4 cellular contexts compared by ENCODE assay signal in the genomic region with DNA sequence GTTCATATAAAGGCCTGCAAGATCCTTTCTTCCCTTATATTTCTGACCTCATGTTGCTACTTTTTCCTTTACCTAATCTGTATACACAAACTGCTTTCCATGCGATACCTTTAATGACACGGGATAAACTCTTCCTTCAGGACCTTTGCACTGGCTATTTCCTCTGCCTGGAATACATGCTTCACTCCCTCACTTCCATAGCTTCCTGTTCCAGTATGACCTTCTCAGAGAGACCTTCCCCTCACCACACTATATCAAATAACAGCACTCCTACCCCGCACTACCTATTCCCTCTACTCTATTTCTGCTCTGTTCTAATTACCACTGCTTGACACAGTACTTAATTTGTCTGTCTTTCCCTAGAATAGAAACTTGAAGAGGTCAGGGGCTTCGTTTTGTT.
TF ChIP-seq lines count a peak whose summit lies in the region.

No MANE protein-coding gene starts in this region.

TF ChIP-seq in liver, 16 proteins besides CTCF, POLR2A, EP300 and RAD21:
- TF ChIP-seq EGR1 (IDR thresholded peaks at IDR 0.05; ENCODE audit: low read depth in 2 of 2) (no peak), HNF4A (conservative IDR thresholded peaks at IDR 0.05) (peak in 1 of 2 donors; percentile 32), RXRA (IDR thresholded peaks at IDR 0.05) (peak in 1 of 2 donors; percentile 37), GABPA (IDR thresholded peaks at IDR 0.05 in 1 of 2, conservative IDR thresholded peaks at IDR 0.05 in 1 of 2) (no peak), NR2F2 (IDR thresholded peaks at IDR 0.05) (peak; percentile 72), SP1 (IDR thresholded peaks at IDR 0.05) (peak; percentile 36), YY1 (IDR thresholded peaks at IDR 0.05) (no peak)
- TF ChIP-seq, protein P1, sequence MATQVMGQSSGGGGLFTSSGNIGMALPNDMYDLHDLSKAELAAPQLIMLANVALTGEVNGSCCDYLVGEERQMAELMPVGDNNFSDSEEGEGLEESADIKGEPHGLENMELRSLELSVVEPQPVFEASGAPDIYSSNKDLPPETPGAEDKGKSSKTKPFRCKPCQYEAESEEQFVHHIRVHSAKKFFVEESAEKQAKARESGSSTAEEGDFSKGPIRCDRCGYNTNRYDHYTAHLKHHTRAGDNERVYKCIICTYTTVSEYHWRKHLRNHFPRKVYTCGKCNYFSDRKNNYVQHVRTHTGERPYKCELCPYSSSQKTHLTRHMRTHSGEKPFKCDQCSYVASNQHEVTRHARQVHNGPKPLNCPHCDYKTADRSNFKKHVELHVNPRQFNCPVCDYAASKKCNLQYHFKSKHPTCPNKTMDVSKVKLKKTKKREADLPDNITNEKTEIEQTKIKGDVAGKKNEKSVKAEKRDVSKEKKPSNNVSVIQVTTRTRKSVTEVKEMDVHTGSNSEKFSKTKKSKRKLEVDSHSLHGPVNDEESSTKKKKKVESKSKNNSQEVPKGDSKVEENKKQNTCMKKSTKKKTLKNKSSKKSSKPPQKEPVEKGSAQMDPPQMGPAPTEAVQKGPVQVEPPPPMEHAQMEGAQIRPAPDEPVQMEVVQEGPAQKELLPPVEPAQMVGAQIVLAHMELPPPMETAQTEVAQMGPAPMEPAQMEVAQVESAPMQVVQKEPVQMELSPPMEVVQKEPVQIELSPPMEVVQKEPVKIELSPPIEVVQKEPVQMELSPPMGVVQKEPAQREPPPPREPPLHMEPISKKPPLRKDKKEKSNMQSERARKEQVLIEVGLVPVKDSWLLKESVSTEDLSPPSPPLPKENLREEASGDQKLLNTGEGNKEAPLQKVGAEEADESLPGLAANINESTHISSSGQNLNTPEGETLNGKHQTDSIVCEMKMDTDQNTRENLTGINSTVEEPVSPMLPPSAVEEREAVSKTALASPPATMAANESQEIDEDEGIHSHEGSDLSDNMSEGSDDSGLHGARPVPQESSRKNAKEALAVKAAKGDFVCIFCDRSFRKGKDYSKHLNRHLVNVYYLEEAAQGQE (IDR thresholded peaks at IDR 0.05), result no peak
- TF ChIP-seq, protein P2, sequence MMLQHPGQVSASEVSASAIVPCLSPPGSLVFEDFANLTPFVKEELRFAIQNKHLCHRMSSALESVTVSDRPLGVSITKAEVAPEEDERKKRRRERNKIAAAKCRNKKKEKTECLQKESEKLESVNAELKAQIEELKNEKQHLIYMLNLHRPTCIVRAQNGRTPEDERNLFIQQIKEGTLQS (IDR thresholded peaks at IDR 0.05), result no peak

TF ChIP-seq in HepG2, 621 proteins besides CTCF, POLR2A, EP300 and RAD21:
- TF ChIP-seq, protein P3, sequence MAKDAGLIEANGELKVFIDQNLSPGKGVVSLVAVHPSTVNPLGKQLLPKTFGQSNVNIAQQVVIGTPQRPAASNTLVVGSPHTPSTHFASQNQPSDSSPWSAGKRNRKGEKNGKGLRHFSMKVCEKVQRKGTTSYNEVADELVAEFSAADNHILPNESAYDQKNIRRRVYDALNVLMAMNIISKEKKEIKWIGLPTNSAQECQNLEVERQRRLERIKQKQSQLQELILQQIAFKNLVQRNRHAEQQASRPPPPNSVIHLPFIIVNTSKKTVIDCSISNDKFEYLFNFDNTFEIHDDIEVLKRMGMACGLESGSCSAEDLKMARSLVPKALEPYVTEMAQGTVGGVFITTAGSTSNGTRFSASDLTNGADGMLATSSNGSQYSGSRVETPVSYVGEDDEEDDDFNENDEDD (CRISPR knock-in tag; IDR thresholded peaks at IDR 0.05; ENCODE audit: borderline replicate concordance), result no peak
- TF ChIP-seq SNAI1 (CRISPR knock-in tag; IDR thresholded peaks at IDR 0.05; ENCODE audit: borderline replicate concordance) (no peak), HIVEP1 (CRISPR knock-in tag; IDR thresholded peaks at IDR 0.05) (no peak), ZFP36L1 (CRISPR knock-in tag; IDR thresholded peaks at IDR 0.05) (no peak), HMG20B (CRISPR knock-in tag; conservative IDR thresholded peaks at IDR 0.05) (no peak)

TF ChIP-seq in GM12878, 131 proteins besides CTCF, POLR2A, EP300 and RAD21 (continues in another document):
- no peak for TF ChIP-seq TARDBP (IDR thresholded peaks at IDR 0.05; ENCODE audit: borderline replicate concordance)
- no peak for TF ChIP-seq DPF2 (IDR thresholded peaks at IDR 0.05)
- no peak for TF ChIP-seq MTA3 (IDR thresholded peaks at IDR 0.05; ENCODE audit: borderline replicate concordance, low read length)
- TF ChIP-seq FOXK2 (IDR thresholded peaks at IDR 0.05), result no peak
- no peak for TF ChIP-seq SIX5 (IDR thresholded peaks at IDR 0.05; ENCODE audit: low read depth, low read length, severe bottlenecking)
- no peak for TF ChIP-seq HDAC2 (IDR thresholded peaks at IDR 0.05)
- TF ChIP-seq, protein P4, sequence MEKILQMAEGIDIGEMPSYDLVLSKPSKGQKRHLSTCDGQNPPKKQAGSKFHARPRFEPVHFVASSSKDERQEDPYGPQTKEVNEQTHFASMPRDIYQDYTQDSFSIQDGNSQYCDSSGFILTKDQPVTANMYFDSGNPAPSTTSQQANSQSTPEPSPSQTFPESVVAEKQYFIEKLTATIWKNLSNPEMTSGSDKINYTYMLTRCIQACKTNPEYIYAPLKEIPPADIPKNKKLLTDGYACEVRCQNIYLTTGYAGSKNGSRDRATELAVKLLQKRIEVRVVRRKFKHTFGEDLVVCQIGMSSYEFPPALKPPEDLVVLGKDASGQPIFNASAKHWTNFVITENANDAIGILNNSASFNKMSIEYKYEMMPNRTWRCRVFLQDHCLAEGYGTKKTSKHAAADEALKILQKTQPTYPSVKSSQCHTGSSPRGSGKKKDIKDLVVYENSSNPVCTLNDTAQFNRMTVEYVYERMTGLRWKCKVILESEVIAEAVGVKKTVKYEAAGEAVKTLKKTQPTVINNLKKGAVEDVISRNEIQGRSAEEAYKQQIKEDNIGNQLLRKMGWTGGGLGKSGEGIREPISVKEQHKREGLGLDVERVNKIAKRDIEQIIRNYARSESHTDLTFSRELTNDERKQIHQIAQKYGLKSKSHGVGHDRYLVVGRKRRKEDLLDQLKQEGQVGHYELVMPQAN (conservative IDR thresholded peaks at IDR 0.05), result no peak
- TF ChIP-seq, protein P5, sequence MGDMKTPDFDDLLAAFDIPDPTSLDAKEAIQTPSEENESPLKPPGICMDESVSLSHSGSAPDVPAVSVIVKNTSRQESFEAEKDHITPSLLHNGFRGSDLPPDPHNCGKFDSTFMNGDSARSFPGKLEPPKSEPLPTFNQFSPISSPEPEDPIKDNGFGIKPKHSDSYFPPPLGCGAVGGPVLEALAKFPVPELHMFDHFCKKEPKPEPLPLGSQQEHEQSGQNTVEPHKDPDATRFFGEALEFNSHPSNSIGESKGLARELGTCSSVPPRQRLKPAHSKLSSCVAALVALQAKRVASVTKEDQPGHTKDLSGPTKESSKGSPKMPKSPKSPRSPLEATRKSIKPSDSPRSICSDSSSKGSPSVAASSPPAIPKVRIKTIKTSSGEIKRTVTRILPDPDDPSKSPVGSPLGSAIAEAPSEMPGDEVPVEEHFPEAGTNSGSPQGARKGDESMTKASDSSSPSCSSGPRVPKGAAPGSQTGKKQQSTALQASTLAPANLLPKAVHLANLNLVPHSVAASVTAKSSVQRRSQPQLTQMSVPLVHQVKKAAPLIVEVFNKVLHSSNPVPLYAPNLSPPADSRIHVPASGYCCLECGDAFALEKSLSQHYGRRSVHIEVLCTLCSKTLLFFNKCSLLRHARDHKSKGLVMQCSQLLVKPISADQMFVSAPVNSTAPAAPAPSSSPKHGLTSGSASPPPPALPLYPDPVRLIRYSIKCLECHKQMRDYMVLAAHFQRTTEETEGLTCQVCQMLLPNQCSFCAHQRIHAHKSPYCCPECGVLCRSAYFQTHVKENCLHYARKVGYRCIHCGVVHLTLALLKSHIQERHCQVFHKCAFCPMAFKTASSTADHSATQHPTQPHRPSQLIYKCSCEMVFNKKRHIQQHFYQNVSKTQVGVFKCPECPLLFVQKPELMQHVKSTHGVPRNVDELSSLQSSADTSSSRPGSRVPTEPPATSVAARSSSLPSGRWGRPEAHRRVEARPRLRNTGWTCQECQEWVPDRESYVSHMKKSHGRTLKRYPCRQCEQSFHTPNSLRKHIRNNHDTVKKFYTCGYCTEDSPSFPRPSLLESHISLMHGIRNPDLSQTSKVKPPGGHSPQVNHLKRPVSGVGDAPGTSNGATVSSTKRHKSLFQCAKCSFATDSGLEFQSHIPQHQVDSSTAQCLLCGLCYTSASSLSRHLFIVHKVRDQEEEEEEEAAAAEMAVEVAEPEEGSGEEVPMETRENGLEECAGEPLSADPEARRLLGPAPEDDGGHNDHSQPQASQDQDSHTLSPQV (IDR thresholded peaks at IDR 0.05), result no peak
- no peak for TF ChIP-seq SUZ12 (IDR thresholded peaks at IDR 0.05; ENCODE audit: unreplicated experiment)
- no peak for TF ChIP-seq NR2C2 (IDR thresholded peaks at IDR 0.05; ENCODE audit: borderline replicate concordance, control insufficient read depth, insufficient read length, low read depth)
- no peak for TF ChIP-seq MTA2 (IDR thresholded peaks at IDR 0.05; ENCODE audit: low read depth)
- no peak for TF ChIP-seq HDGF (IDR thresholded peaks at IDR 0.05)
- TF ChIP-seq CBX5 (IDR thresholded peaks at IDR 0.05; ENCODE audit: low read depth), result no peak
- no peak for TF ChIP-seq SMARCA5 (IDR thresholded peaks at IDR 0.05)
- no peak for TF ChIP-seq ZBED1 (IDR thresholded peaks at IDR 0.05; ENCODE audit: borderline replicate concordance)

TF ChIP-seq in SK-N-SH, 30 proteins besides CTCF, POLR2A, EP300 and RAD21:
- no peak for TF ChIP-seq GABPA (IDR thresholded peaks at IDR 0.05; ENCODE audit: low read depth)
- TF ChIP-seq MXI1 (IDR thresholded peaks at IDR 0.05; ENCODE audit: low read depth, low read length), result no peak
- no peak for TF ChIP-seq NRF1 (IDR thresholded peaks at IDR 0.05; ENCODE audit: low read depth, low read length)
- TF ChIP-seq GATA2 (CRISPR knock-in tag; IDR thresholded peaks at IDR 0.05), result no peak
